In genomic region chr11:61686469-61686868, GRCh38 we compare ENCODE assay signal across 34 cellular contexts. TPM values are rescaled to one million over a fixed set of nuclear protein-coding genes. Genes with fewer than 3 reads are reported as not detected.
"Had no signal": no experiment of that assay in that cellular context is flagged by ENCODE, and none has a peak within 500 bp of the region (broad histone marks: within the 10 kb centered on the region; RNA-seq: fewer than 3 reads in every experiment).

No MANE protein-coding gene starts in this region.

- H3K4me3 ChIP-seq: adrenal gland, body of pancreas, cardiac muscle cell, colonic mucosa, esophagus squamous epithelium had no signal

- H3K4me1 Mint-ChIP-seq: activated B cell treated with CpG ODN at 0.5 μM for 24 hours; activated naive CD8-positive, alpha-beta T cell treated with anti-CD3 and anti-CD28 coated beads for 36 hours had no signal

- DNase-seq: activated B cell treated with CpG ODN at 0.5 μM for 24 hours; activated CD4-positive, alpha-beta memory T cell treated with anti-CD3 and anti-CD28 coated beads for 36 hours; activated CD4-positive, alpha-beta T cell treated with anti-CD3 and anti-CD28 coated beads for 48 hours; activated CD8-positive, alpha-beta memory T cell treated with anti-CD3 and anti-CD28 coated beads, Interleukin-2, amount 50 U/mL, for 48 hours; activated gamma-delta T cell; activated naive CD4-positive, alpha-beta T cell; activated naive CD4-positive, alpha-beta T cell treated with anti-CD3 and anti-CD28 coated beads, Interleukin-2, amount 50 U/mL, for 16 hours; activated naive CD8-positive, alpha-beta T cell treated with anti-CD3 and anti-CD28 coated beads for 36 hours; activated naive CD8-positive, alpha-beta T cell treated with anti-CD3 and anti-CD28 coated beads, Interleukin-2, amount 50 U/mL, for 24 hours; activated T-cell treated with anti-CD3 and anti-CD28 coated beads for 4 hours; activated T-cell treated with anti-CD3 and anti-CD28 coated beads, Interleukin-2, amount 50 U/mL, for 24 hours; activated T-cell treated with anti-CD3 and anti-CD28 coated beads, Interleukin-2, amount 50 U/mL, for 72 hours; adrenal gland; amygdala; aorta; body of pancreas; central memory CD4-positive, alpha-beta T cell; cerebellar nuclear complex; colonic mucosa; dermis blood vessel endothelial cell; effector CD4-positive, alpha-beta T cell; effector memory CD8-positive, alpha-beta T cell; esophagus squamous epithelium; foreskin melanocyte; head of caudate nucleus; hippocampal formation; T-helper 1 cell; T-helper 17 cell; T1000; WERI-Rb-1 had no signal

- H3K9me3 ChIP-seq: adrenal gland, body of pancreas, colonic mucosa, esophagus squamous epithelium had no signal

- H3K4me3 Mint-ChIP-seq: activated B cell treated with CpG ODN at 0.5 μM for 24 hours; activated CD4-positive, alpha-beta memory T cell treated with anti-CD3 and anti-CD28 coated beads for 36 hours; activated naive CD8-positive, alpha-beta T cell treated with anti-CD3 and anti-CD28 coated beads for 36 hours; activated naive CD8-positive, alpha-beta T cell treated with anti-CD3 and anti-CD28 coated beads, Interleukin-2, amount 50 U/mL, for 24 hours; activated T-cell treated with anti-CD3 and anti-CD28 coated beads, Interleukin-2, amount 50 U/mL, for 24 hours; effector memory CD8-positive, alpha-beta T cell; T-helper 17 cell; T-helper 2 cell treated with Interferon-gamma antibody and Interleukin-4, amounts not matched to agents 5 μg/mL and 100 μg/mL, for 36 hours had no signal

- H3K36me3 Mint-ChIP-seq: activated CD4-positive, alpha-beta memory T cell treated with anti-CD3 and anti-CD28 coated beads for 36 hours; activated naive CD8-positive, alpha-beta T cell treated with anti-CD3 and anti-CD28 coated beads for 36 hours had no signal

- H3K9me3 Mint-ChIP-seq: activated B cell treated with CpG ODN at 0.5 μM for 24 hours; activated CD4-positive, alpha-beta memory T cell treated with anti-CD3 and anti-CD28 coated beads for 36 hours; activated naive CD8-positive, alpha-beta T cell treated with anti-CD3 and anti-CD28 coated beads for 36 hours; activated naive CD8-positive, alpha-beta T cell treated with anti-CD3 and anti-CD28 coated beads, Interleukin-2, amount 50 U/mL, for 24 hours; activated T-cell treated with anti-CD3 and anti-CD28 coated beads, Interleukin-2, amount 50 U/mL, for 24 hours; activated T-cell treated with anti-CD3 and anti-CD28 coated beads, Interleukin-2, amount 50 U/mL, for 72 hours; effector memory CD8-positive, alpha-beta T cell; T-helper 2 cell treated with Interferon-gamma antibody and Interleukin-4, amounts not matched to agents 5 μg/mL and 100 μg/mL, for 36 hours had no signal

- H3K27ac Mint-ChIP-seq: activated B cell treated with CpG ODN at 0.5 μM for 24 hours; activated CD4-positive, alpha-beta memory T cell treated with anti-CD3 and anti-CD28 coated beads for 36 hours; activated naive CD8-positive, alpha-beta T cell treated with anti-CD3 and anti-CD28 coated beads for 36 hours; activated naive CD8-positive, alpha-beta T cell treated with anti-CD3 and anti-CD28 coated beads, Interleukin-2, amount 50 U/mL, for 24 hours; activated T-cell treated with anti-CD3 and anti-CD28 coated beads, Interleukin-2, amount 50 U/mL, for 24 hours; activated T-cell treated with anti-CD3 and anti-CD28 coated beads, Interleukin-2, amount 50 U/mL, for 72 hours; effector memory CD8-positive, alpha-beta T cell; T-helper 2 cell treated with Interferon-gamma antibody and Interleukin-4, amounts not matched to agents 5 μg/mL and 100 μg/mL, for 36 hours had no signal

- H3K4me1 ChIP-seq: adrenal gland had no signal

- ATAC-seq: activated CD4-positive, CD25-positive, alpha-beta regulatory T cell treated with anti-CD3 and anti-CD28 coated beads, Interleukin-2, amount 50 U/mL, for 24 hours; activated naive CD8-positive, alpha-beta T cell treated with anti-CD3 and anti-CD28 coated beads, Interleukin-2, amount 50 U/mL, for 24 hours; activated T-cell treated with anti-CD3 and anti-CD28 coated beads, Interleukin-2, amount 50 U/mL, for 72 hours; body of pancreas; effector memory CD8-positive, alpha-beta T cell; T-helper 17 cell had no signal

- H3K27me3 ChIP-seq: adrenal gland, body of pancreas, colonic mucosa had no signal

- H3K36me3 ChIP-seq: adrenal gland, cardiac muscle cell, colonic mucosa, esophagus squamous epithelium, WERI-Rb-1 had no signal

- H3K27ac ChIP-seq: adrenal gland, body of pancreas, cardiac muscle cell, colonic mucosa, epithelial cell of prostate, esophagus squamous epithelium, WERI-Rb-1 had no signal

RNA-seq across cellular contexts. Expression of gene DAGLA, which starts 6.3 kb away (rescaled TPM):
- total RNA-seq: activated B cell treated with CpG ODN at 0.5 μM for 24 hours had no signal
